11 cellular contexts compared by ENCODE assay signal in the genomic region with DNA sequence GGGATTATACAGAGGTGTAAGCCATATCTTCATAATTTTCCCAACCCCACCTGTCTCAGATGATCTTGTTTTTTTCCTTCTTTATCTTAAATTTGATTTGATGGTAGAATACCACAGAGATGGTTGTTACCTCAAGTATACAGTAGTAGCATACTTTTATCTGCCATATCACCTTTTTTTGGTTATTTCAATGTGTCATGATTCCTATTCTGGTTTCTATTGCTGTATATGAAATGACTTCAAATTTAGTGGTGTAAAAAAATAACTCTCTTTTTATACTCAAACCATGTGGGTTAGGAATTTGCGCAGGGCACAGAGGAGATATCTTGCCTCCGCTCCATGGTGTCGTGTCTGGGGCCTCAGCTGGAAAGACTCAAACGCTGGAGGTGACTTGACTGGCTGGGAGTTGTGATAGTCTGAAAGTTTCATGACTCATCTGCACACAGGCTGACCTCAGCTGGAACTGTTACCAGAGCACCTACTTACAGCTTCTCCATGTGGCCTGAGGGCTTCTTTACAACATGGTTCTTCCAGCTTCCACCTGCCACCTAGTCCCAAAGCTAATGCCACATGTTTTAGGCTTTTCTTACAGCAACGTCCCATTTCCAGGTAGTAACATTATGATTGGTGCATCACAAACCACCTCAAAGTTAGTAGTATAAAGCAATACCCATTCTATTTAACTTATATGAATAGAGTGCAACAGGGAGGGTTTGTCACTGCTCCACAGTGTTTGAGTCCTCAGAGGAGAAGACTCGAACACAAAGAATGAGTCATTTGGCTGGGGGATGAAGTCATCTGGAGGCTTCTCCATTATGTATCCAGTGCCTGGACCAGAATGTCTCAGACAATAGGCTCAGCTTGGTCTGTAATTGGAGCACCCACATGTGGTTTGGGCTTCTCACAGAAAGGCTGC.
DNase-seq lines count a peak whose midpoint lies in the region; ATAC-seq, FAIRE-seq and TF ChIP-seq lines count a peak whose summit lies in the region.
"Had no signal": no experiment of that assay in that cellular context is flagged by ENCODE, and none has a peak within 500 bp of the region (broad histone marks: within the 10 kb centered on the region; RNA-seq: fewer than 3 reads in every experiment).

No MANE protein-coding gene starts in this region.

- no peak for FAIRE-seq in urothelium cell line (lab: Jason Lieb, UNC)

- no peak for TF ChIP-seq CTCF in epithelial cell of esophagus (IDR thresholded peaks at IDR 0.05; ENCODE audit: insufficient read depth, low read depth, low read length, missing control alignments)

- peak; percentile 16 for DNase-seq in stimulated activated CD4-positive, alpha-beta T cell treated with anti-CD3 and anti-CD28 coated beads, Interleukin-15, amount 100 ng/mL, for 24 hours
- DNase-seq in stimulated activated CD4-positive, alpha-beta T cell treated with anti-CD3 and anti-CD28 coated beads, Interleukin-4, amount 100 ng/mL, for 1 hour = no peak
- peak; percentile 18 for DNase-seq in NCI-H69 (lab: John Stamatoyannopoulos, UW)
- DNase-seq in epithelial cell of esophagus (ENCODE audit: low read depth) = peak; percentile 94
- peak; percentile 83 for DNase-seq in urothelium cell line (ENCODE audit: low spot score)
- DNase-seq in SK-N-DZ (ENCODE audit: low spot score) = no peak
- no peak for DNase-seq in NCI-H510A (lab: John Stamatoyannopoulos, UW)
- DNase-seq: DMS79 treated with DMSO at 0.1 percent for 48 hours, NCI-H524 treated with DMSO at 0.1 percent for 48 hours, right lobe of liver had no signal

- H3K4me3 ChIP-seq in epithelial cell of esophagus (ENCODE audit: low read length) = no peak overlapping the region
- H3K4me3 ChIP-seq: right lobe of liver had no signal

- ATAC-seq in HG02588 (IDR thresholded peaks at IDR 0.05; ENCODE audit: unreplicated experiment) = no peak

Comparison
In these comparisons a context has a peak if more than half of its experiments do, and no peak if none do; other contexts are left out.
1. DNase-seq: peak in stimulated activated CD4-positive, alpha-beta T cell treated with anti-CD3 and anti-CD28 coated beads, Interleukin-15, amount 100 ng/mL, for 24 hours (single experiment), NCI-H69 (single experiment), epithelial cell of esophagus (single experiment) and urothelium cell line (single experiment); none in stimulated activated CD4-positive, alpha-beta T cell treated with anti-CD3 and anti-CD28 coated beads, Interleukin-4, amount 100 ng/mL, for 1 hour (single experiment), SK-N-DZ (single experiment) and NCI-H510A (single experiment).